Comparison of ENCODE assay signal across 11 cellular contexts in genomic region chr2:73827660-73828388, GRCh38. TPM values are rescaled to one million over a fixed set of nuclear protein-coding genes. Genes with fewer than 3 reads are reported as not detected.
DNase-seq lines count a peak whose midpoint lies in the region; ATAC-seq and TF ChIP-seq lines count a peak whose summit lies in the region.
"Had no signal": no experiment of that assay in that cellular context is flagged by ENCODE, and none has a peak within 500 bp of the region (broad histone marks: within the 10 kb centered on the region; RNA-seq: fewer than 3 reads in every experiment).

No MANE protein-coding gene starts in this region.

- intact Hi-C loops in stomach (cut with DNase I; ENCODE audit: low total_unique reads) = loop anchor here (10.0 kb wide), 2 partner anchors 317 to 507 kb away; partner anchors contain the start of gene BOLA3

- peaks cover 18% of the 10 kb centered on the region for H3K36me3 ChIP-seq in iPS-20b (ENCODE audit: insufficient read depth, low read depth, low read length)
- peaks cover 0 to 22% (median 15%) of the 10 kb centered on the region in 4 donors for H3K36me3 ChIP-seq in stomach

- H3K9me3 Mint-ChIP-seq in T-helper 2 cell treated with Interferon-gamma antibody and Interleukin-4, amounts not matched to agents 5 μg/mL and 100 μg/mL, for 36 hours = peaks cover 5% of the 10 kb centered on the region
- no peaks in the 10 kb centered on the region for H3K9me3 Mint-ChIP-seq in T-cell

- peaks cover 14% of the 10 kb centered on the region for H3K36me3 Mint-ChIP-seq in T-helper 2 cell treated with Interferon-gamma antibody and Interleukin-4, amounts not matched to agents 5 μg/mL and 100 μg/mL, for 36 hours (ENCODE audit: low read depth)
- peaks cover 16% of the 10 kb centered on the region for H3K36me3 Mint-ChIP-seq in T-cell

- H3K4me3 Mint-ChIP-seq in T-helper 2 cell treated with Interferon-gamma antibody and Interleukin-4, amounts not matched to agents 5 μg/mL and 100 μg/mL, for 36 hours = peak overlapping the region; percentile 97
- peak overlapping the region; percentile 95 to 97 (median 96) for H3K4me3 Mint-ChIP-seq in T-cell

- H3K4me1 ChIP-seq in iPS-20b (ENCODE audit: insufficient read depth, low read length) = peaks cover 6% of the 10 kb centered on the region; the same call in 1 of the 2 replicates
- peaks cover 6 to 41% (median 25%) of the 10 kb centered on the region in 4 donors for H3K4me1 ChIP-seq in stomach

- no peak overlapping the region for H3K9ac ChIP-seq in iPS-20b (ENCODE audit: low read depth, low read length)

- TF ChIP-seq POLR2A in stomach (IDR thresholded peaks at IDR 0.05) = no peak

- no peak for DNase-seq in T-helper 2 cell treated with Interferon-gamma antibody and Interleukin-4, amounts not matched to agents 5 μg/mL and 100 μg/mL, for 36 hours (ENCODE audit: low spot score)
- DNase-seq in T-helper 2 cell (no peak), T-cell (no peak), stomach (no peak), NCI-H2107 treated with DMSO at 0.1 percent for 48 hours (lab: John Stamatoyannopoulos, UW; ENCODE audit: unreplicated experiment) (no peak), COLO829 (ENCODE audit: low spot score) (no peak)

- no peak for TF ChIP-seq EP300 in stomach (IDR thresholded peaks at IDR 0.05)

- no peak for ATAC-seq in T-cell (replicated peaks in 1 of 4)
- no peak for ATAC-seq in HG02852 (IDR thresholded peaks at IDR 0.05; ENCODE audit: unreplicated experiment)

- CTCF ChIA-PET in T-cell (lab: Charles Lee) = interaction anchor here (0.6 to 2.9 kb wide), 17 partner anchors 12 to 702 kb away, joined by 3 to 17 read pairs (median 4); partner anchors contain the start of genes BOLA3 (in 2 of the 2), HTRA2 (in 1 of the 2), MOB1A (in 1 of the 2) and TPRKB (in 1 of the 2)

- peaks cover 36% of the 10 kb centered on the region for H3K4me1 Mint-ChIP-seq in T-helper 2 cell treated with Interferon-gamma antibody and Interleukin-4, amounts not matched to agents 5 μg/mL and 100 μg/mL, for 36 hours (ENCODE audit: low read depth)
- peaks cover 51 to 52% (median 51%) of the 10 kb centered on the region in 3 donors for H3K4me1 Mint-ChIP-seq in T-cell

- H3K27ac Mint-ChIP-seq in T-helper 2 cell treated with Interferon-gamma antibody and Interleukin-4, amounts not matched to agents 5 μg/mL and 100 μg/mL, for 36 hours = peak overlapping the region; percentile 50
- peak overlapping the region; percentile 93 to 98 for H3K27ac Mint-ChIP-seq in T-cell

- H3K27me3 Mint-ChIP-seq in T-helper 2 cell treated with Interferon-gamma antibody and Interleukin-4, amounts not matched to agents 5 μg/mL and 100 μg/mL, for 36 hours (ENCODE audit: low read depth) = peaks cover 2% of the 10 kb centered on the region
- no peaks in the 10 kb centered on the region for H3K27me3 Mint-ChIP-seq in T-cell
- H3K27me3 Mint-ChIP-seq: dendritic cell treated with granulocyte-macrophage colony-stimulating factor and Interleukin-4, amounts not matched to agents 40 ng/mL and 50 ng/mL, for 4 days had no signal

- POLR2A ChIA-PET in T-cell (lab: Charles Lee) = interaction anchor here (0.5 to 1.0 kb wide), 5 partner anchors 46 to 351 kb away, joined by 4 to 6 read pairs (median 5); partner anchors contain the start of genes DUSP11 (in 1 of the 2) and MOB1A (in 1 of the 2)

- no peak for TF ChIP-seq CTCF in stomach (IDR thresholded peaks at IDR 0.05)

- peaks cover 30% of the 10 kb centered on the region; the same call in 1 of the 2 replicates for H3K27me3 ChIP-seq in iPS-20b (ENCODE audit: insufficient read depth, low read length)
- H3K27me3 ChIP-seq in stomach = no peaks in the 10 kb centered on the region

- H3K4me3 ChIP-seq in iPS-20b (ENCODE audit: low read length) (peak overlapping the region; percentile 92), stomach (peak overlapping the region; percentile 67 to 81 (median 71))

- H3K27ac ChIP-seq in iPS-20b (ENCODE audit: low read length) (no peak overlapping the region), stomach (peak overlapping the region in 4 of 5 donors; percentile 93 to 96 (median 96))

- H3K9me3 ChIP-seq in iPS-20b (ENCODE audit: insufficient read depth, low read depth, low read length) = no peaks in the 10 kb centered on the region
- no peaks in the 10 kb centered on the region for H3K9me3 ChIP-seq in stomach

- 80 to 86% (median 83%) methylated on average over 9 of the region's 9 CpGs for WGBS in stomach, 5 donors

RNA-seq across cellular contexts. Expression of gene STAMBP, which starts 0.9 kb away (rescaled TPM):
- total RNA-seq in T-cell (10 to 100 TPM; 21.6 to 32.5 (median 28.9) TPM), stomach (10 to 100 TPM; 22.6 to 84.9 (median 50.4) TPM)
- 10 to 100 TPM; 28.0 to 34.1 (median 32.2) TPM for polyA plus RNA-seq in stomach

RNA-seq across cellular contexts. Expression of gene C2orf78, which starts 43.8 kb away (rescaled TPM):
- total RNA-seq in T-cell (not detected), stomach (not detected)
- not detected for polyA plus RNA-seq in stomach
- total RNA-seq: HT1080; T-helper 1 cell treated with Interleukin-12 subunit alpha and Interleukin-12 subunit beta and Interleukin-4 antibody, amounts not matched to agents 30 ng/mL and 1 ng/mL, for 36 hours had no signal

RNA-seq across cellular contexts. Expression of gene DUSP11, which starts 47.9 kb away (rescaled TPM):
- total RNA-seq in T-cell (10 to 100 TPM; 36.7 to 44.0 (median 38.4) TPM), stomach (10 to 100 TPM in 3 of 5 donors, 1 to 10 TPM in 2; 9.0 to 45.2 (median 14.3) TPM)
- polyA plus RNA-seq in stomach = 10 to 100 TPM; 16.7 to 25.4 (median 17.1) TPM
